In genomic region chr2:222655748-222656543, GRCh38 we compare ENCODE assay signal across 1 cellular context.
TF ChIP-seq lines count a peak whose summit lies in the region.

FARSB (minus strand) TSS chr2:222656092; CDS start chr2:222656073, 19 bp downstream.

TF ChIP-seq in HepG2, 621 proteins besides CTCF, POLR2A, EP300 and RAD21 (continued from another document and continues in another):
- TF ChIP-seq DRAP1 (CRISPR knock-in tag; IDR thresholded peaks at IDR 0.05): peak; percentile 74
- TF ChIP-seq CHD2 (IDR thresholded peaks at IDR 0.05; ENCODE audit: low read depth, low read length): 0 out of 2 replicates have a peak, but pooled peaks have one; percentile 15
- TF ChIP-seq, protein P1, sequence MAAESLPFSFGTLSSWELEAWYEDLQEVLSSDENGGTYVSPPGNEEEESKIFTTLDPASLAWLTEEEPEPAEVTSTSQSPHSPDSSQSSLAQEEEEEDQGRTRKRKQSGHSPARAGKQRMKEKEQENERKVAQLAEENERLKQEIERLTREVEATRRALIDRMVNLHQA (CRISPR knock-in tag; IDR thresholded peaks at IDR 0.05): no peak
- 0 out of 2 replicates have a peak, but pooled peaks have one; percentile 70 for TF ChIP-seq POLR2AphosphoS2 (IDR thresholded peaks at IDR 0.05; ENCODE audit: low read depth, low read length)
- peak; percentile 97 for TF ChIP-seq KDM5A (IDR thresholded peaks at IDR 0.05; ENCODE audit: borderline replicate concordance, low read length)
- peak; percentile 67; the same call in 1 of the 2 replicates for TF ChIP-seq AHR (CRISPR knock-in tag; IDR thresholded peaks at IDR 0.05)
- TF ChIP-seq HMGA1 (CRISPR knock-in tag; conservative IDR thresholded peaks at IDR 0.05): no peak
- TF ChIP-seq NPAS2 (CRISPR knock-in tag; IDR thresholded peaks at IDR 0.05; ENCODE audit: borderline replicate concordance): no peak
- TF ChIP-seq ZFP82 (CRISPR knock-in tag; IDR thresholded peaks at IDR 0.05; ENCODE audit: borderline replicate concordance): no peak
- TF ChIP-seq GATA4 (IDR thresholded peaks at IDR 0.05; ENCODE audit: borderline replicate concordance, low read depth): no peak
- TF ChIP-seq ZNF350 (CRISPR knock-in tag; IDR thresholded peaks at IDR 0.05; ENCODE audit: borderline replicate concordance, low read depth): peak; percentile 71
- peak; percentile 83 for TF ChIP-seq ZBTB38 (CRISPR knock-in tag; IDR thresholded peaks at IDR 0.05)
- peak; percentile 99 for TF ChIP-seq ASH2L (IDR thresholded peaks at IDR 0.05; ENCODE audit: insufficient read length, low read depth, low read length)
- no peak for TF ChIP-seq ZNF513 (CRISPR knock-in tag; conservative IDR thresholded peaks at IDR 0.05)
- TF ChIP-seq SOX6 (IDR thresholded peaks at IDR 0.05): no peak
- peak; percentile 50 for TF ChIP-seq SOX6 (CRISPR knock-in tag; IDR thresholded peaks at IDR 0.05)
- peak; percentile 7; the same call in 1 of the 2 replicates for TF ChIP-seq RFXANK (CRISPR knock-in tag; IDR thresholded peaks at IDR 0.05)
- TF ChIP-seq TCF12 (IDR thresholded peaks at IDR 0.05): no peak
- no peak; the same call in 1 of the 2 replicates for TF ChIP-seq TCF12 (CRISPR knock-in tag; IDR thresholded peaks at IDR 0.05)
- no peak for TF ChIP-seq ZNF644 (CRISPR knock-in tag; IDR thresholded peaks at IDR 0.05; ENCODE audit: low read depth)
- TF ChIP-seq ZFYVE20 (CRISPR knock-in tag; IDR thresholded peaks at IDR 0.05; ENCODE audit: borderline replicate concordance, low read depth): no peak
- peak; percentile 62; the same call in 1 of the 2 replicates for TF ChIP-seq ZNF296 (CRISPR knock-in tag; conservative IDR thresholded peaks at IDR 0.05)
- no peak for TF ChIP-seq CCAR2 (optimal IDR thresholded peaks at IDR 0.05; ENCODE audit: low read depth, low read length)
- no peak for TF ChIP-seq SMARCE1 (IDR thresholded peaks at IDR 0.05; ENCODE audit: borderline replicate concordance)
- no peak for TF ChIP-seq NFRKB (IDR thresholded peaks at IDR 0.05)
- peak; percentile 47; the same call in 1 of the 2 replicates for TF ChIP-seq NR1H2 (CRISPR knock-in tag; IDR thresholded peaks at IDR 0.05; ENCODE audit: borderline replicate concordance, low read depth)
- peak; percentile 50; the same call in 1 of the 2 replicates for TF ChIP-seq HNRNPL (IDR thresholded peaks at IDR 0.05; ENCODE audit: low read depth, low read length)
- 0 out of 2 replicates have a peak, but pooled peaks have one; percentile 38 for TF ChIP-seq CREBL2 (CRISPR knock-in tag; IDR thresholded peaks at IDR 0.05; ENCODE audit: borderline replicate concordance)
- TF ChIP-seq ZNF782 (CRISPR knock-in tag; IDR thresholded peaks at IDR 0.05; ENCODE audit: borderline replicate concordance): peak; percentile 90; the same call in 1 of the 2 replicates
- TF ChIP-seq POGZ (CRISPR knock-in tag; IDR thresholded peaks at IDR 0.05): peak; percentile 70
- no peak for TF ChIP-seq JUNB (CRISPR knock-in tag; IDR thresholded peaks at IDR 0.05; ENCODE audit: borderline replicate concordance)
- TF ChIP-seq TBP (CRISPR knock-in tag; IDR thresholded peaks at IDR 0.05): no peak; the same call in 1 of the 2 replicates
- TF ChIP-seq NAIF1 (CRISPR knock-in tag; IDR thresholded peaks at IDR 0.05; ENCODE audit: borderline replicate concordance): no peak
- TF ChIP-seq, protein P2, sequence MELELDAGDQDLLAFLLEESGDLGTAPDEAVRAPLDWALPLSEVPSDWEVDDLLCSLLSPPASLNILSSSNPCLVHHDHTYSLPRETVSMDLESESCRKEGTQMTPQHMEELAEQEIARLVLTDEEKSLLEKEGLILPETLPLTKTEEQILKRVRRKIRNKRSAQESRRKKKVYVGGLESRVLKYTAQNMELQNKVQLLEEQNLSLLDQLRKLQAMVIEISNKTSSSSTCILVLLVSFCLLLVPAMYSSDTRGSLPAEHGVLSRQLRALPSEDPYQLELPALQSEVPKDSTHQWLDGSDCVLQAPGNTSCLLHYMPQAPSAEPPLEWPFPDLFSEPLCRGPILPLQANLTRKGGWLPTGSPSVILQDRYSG (CRISPR knock-in tag; IDR thresholded peaks at IDR 0.05): no peak
- TF ChIP-seq SP4 (CRISPR knock-in tag; IDR thresholded peaks at IDR 0.05): peak; percentile 78
- TF ChIP-seq CREB1 (IDR thresholded peaks at IDR 0.05): no peak; the same call in none of the 2 replicates
- TF ChIP-seq CREB1 (CRISPR knock-in tag; IDR thresholded peaks at IDR 0.05): peak; percentile 93
- no peak; the same call in 1 of the 2 replicates for TF ChIP-seq MEIS1 (CRISPR knock-in tag; IDR thresholded peaks at IDR 0.05; ENCODE audit: borderline replicate concordance)
- TF ChIP-seq ZNF451 (CRISPR knock-in tag; IDR thresholded peaks at IDR 0.05): 0 out of 2 replicates have a peak, but pooled peaks have one; percentile 70
- peak; percentile 88; the same call in 1 of the 2 replicates for TF ChIP-seq NFE2L1 (CRISPR knock-in tag; IDR thresholded peaks at IDR 0.05; ENCODE audit: borderline replicate concordance)
- TF ChIP-seq CAMTA2 (CRISPR knock-in tag; IDR thresholded peaks at IDR 0.05; ENCODE audit: borderline replicate concordance): peak; percentile 92
- TF ChIP-seq ZNF746 (CRISPR knock-in tag; IDR thresholded peaks at IDR 0.05): 0 out of 2 replicates have a peak, but pooled peaks have one; percentile 33
- no peak; the same call in 1 of the 2 replicates for TF ChIP-seq NR2F2 (IDR thresholded peaks at IDR 0.05; ENCODE audit: borderline replicate concordance, low read depth)
- no peak for TF ChIP-seq TCF7L2 (IDR thresholded peaks at IDR 0.05; ENCODE audit: low read depth, low read length)
- no peak for TF ChIP-seq ZNF597 (CRISPR knock-in tag; IDR thresholded peaks at IDR 0.05)
- TF ChIP-seq ZMYM4 (CRISPR knock-in tag; IDR thresholded peaks at IDR 0.05): 0 out of 2 replicates have a peak, but pooled peaks have one; percentile 55
- TF ChIP-seq YEATS4 (CRISPR knock-in tag; IDR thresholded peaks at IDR 0.05; ENCODE audit: borderline replicate concordance): peak; percentile 95
- TF ChIP-seq ZNF263 (CRISPR knock-in tag; IDR thresholded peaks at IDR 0.05): peak; percentile 34; the same call in 1 of the 2 replicates
- no peak for TF ChIP-seq ZNF780A (CRISPR knock-in tag; IDR thresholded peaks at IDR 0.05)
- TF ChIP-seq, protein P3, sequence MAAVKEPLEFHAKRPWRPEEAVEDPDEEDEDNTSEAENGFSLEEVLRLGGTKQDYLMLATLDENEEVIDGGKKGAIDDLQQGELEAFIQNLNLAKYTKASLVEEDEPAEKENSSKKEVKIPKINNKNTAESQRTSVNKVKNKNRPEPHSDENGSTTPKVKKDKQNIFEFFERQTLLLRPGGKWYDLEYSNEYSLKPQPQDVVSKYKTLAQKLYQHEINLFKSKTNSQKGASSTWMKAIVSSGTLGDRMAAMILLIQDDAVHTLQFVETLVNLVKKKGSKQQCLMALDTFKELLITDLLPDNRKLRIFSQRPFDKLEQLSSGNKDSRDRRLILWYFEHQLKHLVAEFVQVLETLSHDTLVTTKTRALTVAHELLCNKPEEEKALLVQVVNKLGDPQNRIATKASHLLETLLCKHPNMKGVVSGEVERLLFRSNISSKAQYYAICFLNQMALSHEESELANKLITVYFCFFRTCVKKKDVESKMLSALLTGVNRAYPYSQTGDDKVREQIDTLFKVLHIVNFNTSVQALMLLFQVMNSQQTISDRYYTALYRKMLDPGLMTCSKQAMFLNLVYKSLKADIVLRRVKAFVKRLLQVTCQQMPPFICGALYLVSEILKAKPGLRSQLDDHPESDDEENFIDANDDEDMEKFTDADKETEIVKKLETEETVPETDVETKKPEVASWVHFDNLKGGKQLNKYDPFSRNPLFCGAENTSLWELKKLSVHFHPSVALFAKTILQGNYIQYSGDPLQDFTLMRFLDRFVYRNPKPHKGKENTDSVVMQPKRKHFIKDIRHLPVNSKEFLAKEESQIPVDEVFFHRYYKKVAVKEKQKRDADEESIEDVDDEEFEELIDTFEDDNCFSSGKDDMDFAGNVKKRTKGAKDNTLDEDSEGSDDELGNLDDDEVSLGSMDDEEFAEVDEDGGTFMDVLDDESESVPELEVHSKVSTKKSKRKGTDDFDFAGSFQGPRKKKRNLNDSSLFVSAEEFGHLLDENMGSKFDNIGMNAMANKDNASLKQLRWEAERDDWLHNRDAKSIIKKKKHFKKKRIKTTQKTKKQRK (IDR thresholded peaks at IDR 0.05; ENCODE audit: low read length): no peak
- TF ChIP-seq SNAPC2 (CRISPR knock-in tag; IDR thresholded peaks at IDR 0.05): peak; percentile 47; the same call in 1 of the 2 replicates
- TF ChIP-seq, protein P4, sequence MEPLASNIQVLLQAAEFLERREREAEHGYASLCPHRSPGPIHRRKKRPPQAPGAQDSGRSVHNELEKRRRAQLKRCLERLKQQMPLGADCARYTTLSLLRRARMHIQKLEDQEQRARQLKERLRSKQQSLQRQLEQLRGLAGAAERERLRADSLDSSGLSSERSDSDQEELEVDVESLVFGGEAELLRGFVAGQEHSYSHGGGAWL (CRISPR knock-in tag; IDR thresholded peaks at IDR 0.05): peak; percentile 77; the same call in 1 of the 2 replicates
- no peak for TF ChIP-seq ZNF720 (CRISPR knock-in tag; IDR thresholded peaks at IDR 0.05)
- TF ChIP-seq HNF1A (IDR thresholded peaks at IDR 0.05; ENCODE audit: low read depth): no peak
- TF ChIP-seq HNF1A (CRISPR knock-in tag; IDR thresholded peaks at IDR 0.05; ENCODE audit: borderline replicate concordance): peak; percentile 59
- peak; percentile 76; the same call in 1 of the 2 replicates for TF ChIP-seq REPIN1 (CRISPR knock-in tag; IDR thresholded peaks at IDR 0.05; ENCODE audit: borderline replicate concordance, low read depth)
- peak; percentile 99 for TF ChIP-seq ZNF44 (CRISPR knock-in tag; IDR thresholded peaks at IDR 0.05)
- no peak for TF ChIP-seq SP140L (CRISPR knock-in tag; IDR thresholded peaks at IDR 0.05; ENCODE audit: borderline replicate concordance)
- no peak for TF ChIP-seq ISX (CRISPR knock-in tag; conservative IDR thresholded peaks at IDR 0.05)
- TF ChIP-seq ZNF329 (CRISPR knock-in tag; IDR thresholded peaks at IDR 0.05; ENCODE audit: low read depth): no peak; the same call in 1 of the 2 replicates
- 0 out of 2 replicates have a peak, but pooled peaks have one; percentile 78 for TF ChIP-seq ZNF724P (CRISPR knock-in tag; IDR thresholded peaks at IDR 0.05; ENCODE audit: borderline replicate concordance)
- TF ChIP-seq, protein P5, sequence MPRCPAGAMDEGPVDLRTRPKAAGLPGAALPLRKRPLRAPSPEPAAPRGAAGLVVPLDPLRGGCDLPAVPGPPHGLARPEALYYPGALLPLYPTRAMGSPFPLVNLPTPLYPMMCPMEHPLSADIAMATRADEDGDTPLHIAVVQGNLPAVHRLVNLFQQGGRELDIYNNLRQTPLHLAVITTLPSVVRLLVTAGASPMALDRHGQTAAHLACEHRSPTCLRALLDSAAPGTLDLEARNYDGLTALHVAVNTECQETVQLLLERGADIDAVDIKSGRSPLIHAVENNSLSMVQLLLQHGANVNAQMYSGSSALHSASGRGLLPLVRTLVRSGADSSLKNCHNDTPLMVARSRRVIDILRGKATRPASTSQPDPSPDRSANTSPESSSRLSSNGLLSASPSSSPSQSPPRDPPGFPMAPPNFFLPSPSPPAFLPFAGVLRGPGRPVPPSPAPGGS (CRISPR knock-in tag; IDR thresholded peaks at IDR 0.05): peak; percentile 92; the same call in 1 of the 2 replicates
